ENCODE assay signal across 16 cellular contexts in genomic region chr14:34361504-34362011, GRCh38.
DNase-seq lines count a peak whose midpoint lies in the region; ATAC-seq, FAIRE-seq and TF ChIP-seq lines count a peak whose summit lies in the region.
"Had no signal": no experiment of that assay in that cellular context is flagged by ENCODE, and none has a peak within 500 bp of the region (broad histone marks: within the 10 kb centered on the region; RNA-seq: fewer than 3 reads in every experiment).

No MANE protein-coding gene starts in this region.

- peaks cover 33% of the 10 kb centered on the region for H3K4me1 Mint-ChIP-seq in Calu3 (ENCODE audit: low read depth, unreplicated experiment)

- H3K79me2 ChIP-seq in PC-3 (ENCODE audit: low read length) (no peaks in the 10 kb centered on the region), keratinocyte (ENCODE audit: control insufficient read depth, insufficient read depth, low read length) (no peaks in the 10 kb centered on the region)
- H3K79me2 ChIP-seq: hepatocyte had no signal

- peaks cover 59% of the 10 kb centered on the region for H3K4me1 ChIP-seq in PC-3 (ENCODE audit: insufficient read depth, low read length)
- peaks cover 7 to 61% (median 16%) of the 10 kb centered on the region in 3 donors for H3K4me1 ChIP-seq in esophagus squamous epithelium
- H3K4me1 ChIP-seq in keratinocyte (ENCODE audit: control insufficient read depth, extremely low read depth, insufficient read depth, low read length): peaks cover 41% of the 10 kb centered on the region
- peaks cover 0 to 26% (median 3%) of the 10 kb centered on the region in 6 donors for H3K4me1 ChIP-seq in spleen

- CTCF ChIA-PET in PC-3 (lab: Charles Lee): interaction anchor here (0.6 kb wide), 1 partner anchor 37 kb away, joined by 3 read pairs; no protein-coding TSS in a partner anchor
- CTCF ChIA-PET in Calu3 (lab: Charles Lee): no interaction called here

- H3F3A ChIP-seq in PC-3 (ENCODE audit: low read length, unreplicated experiment): peaks cover 7% of the 10 kb centered on the region

- DNase-seq in PC-3 (peak; percentile 74), esophagus squamous epithelium (lab: John Stamatoyannopoulos, UW) (no peak), keratinocyte (ENCODE audit: low read depth, low spot score) (no peak), spleen (no peak), Calu3 (no peak), HK-2 (ENCODE audit: unreplicated experiment) (no peak)
- DNase-seq: activated CD4-positive, alpha-beta T cell treated with anti-CD3 and anti-CD28 coated beads, Interleukin-2, amount 50 U/mL, for 1 hour; activated T-cell treated with anti-CD3 and anti-CD28 coated beads, Interleukin-2, amount 50 U/mL, for 1 hour; central memory CD4-positive, alpha-beta T cell; left colon; SHP77 treated with DMSO at 0.1 percent for 48 hours had no signal

- BruUV-seq in PC-3 (replicated peaks; lab: Mats Ljungman, UMichigan) (TSS peak; percentile 43), Calu3 (replicated peaks; lab: Mats Ljungman, UMichigan) (no TSS peak)

- peak overlapping the region; percentile 25 for H2AFZ ChIP-seq in PC-3 (ENCODE audit: low read length)
- peak overlapping the region; percentile 36 for H2AFZ ChIP-seq in keratinocyte (ENCODE audit: control insufficient read depth, low read length)
- H2AFZ ChIP-seq: hepatocyte had no signal

- no peaks in the 10 kb centered on the region for H3K9me1 ChIP-seq in keratinocyte (ENCODE audit: control insufficient read depth, extremely low read depth, insufficient read depth, low read length)

- ATAC-seq in PC-3 (peak; percentile 76), GM21381 (IDR thresholded peaks at IDR 0.05; ENCODE audit: unreplicated experiment) (no peak), HG02884 (IDR thresholded peaks at IDR 0.05; ENCODE audit: unreplicated experiment) (no peak)
- ATAC-seq: activated naive CD4-positive, alpha-beta T cell treated with anti-CD3 and anti-CD28 coated beads, Interleukin-2, amount 50 U/mL, for 72 hours; left colon had no signal

- no peaks in the 10 kb centered on the region for H3K36me3 Mint-ChIP-seq in Calu3 (ENCODE audit: insufficient read depth, unreplicated experiment)
- H3K36me3 Mint-ChIP-seq: activated naive CD4-positive, alpha-beta T cell treated with anti-CD3 and anti-CD28 coated beads, Interleukin-2, amount 50 U/mL, for 72 hours had no signal

- no peak overlapping the region for H3K27ac Mint-ChIP-seq in Calu3 (ENCODE audit: unreplicated experiment)
- H3K27ac Mint-ChIP-seq: activated naive CD4-positive, alpha-beta T cell treated with anti-CD3 and anti-CD28 coated beads, Interleukin-2, amount 50 U/mL, for 72 hours had no signal

- POLR2A ChIA-PET in PC-3 (lab: Charles Lee; ENCODE audit: unreplicated experiment): interaction anchor here (0.6 kb wide), 2 partner anchors 136 to 1852 kb away, joined by 3 to 5 read pairs; no protein-coding TSS in a partner anchor

- no peak for TF ChIP-seq CTCF in PC-3 (conservative IDR thresholded peaks at IDR 0.05; ENCODE audit: low read depth, low read length)
- TF ChIP-seq CTCF in esophagus squamous epithelium (IDR thresholded peaks at IDR 0.05): no peak
- TF ChIP-seq CTCF in keratinocyte (optimal IDR thresholded peaks at IDR 0.05 in 1 of 3, IDR thresholded peaks at IDR 0.05 in 1 of 3, conservative IDR thresholded peaks at IDR 0.05 in 1 of 3; ENCODE audit: extremely low read depth in 1 of 3, insufficient read depth in 2 of 3, low read length in 3 of 3): no peak
- TF ChIP-seq CTCF in spleen (IDR thresholded peaks at IDR 0.05 in 8 of 11, conservative IDR thresholded peaks at IDR 0.05 in 3 of 11): no peak
- no peak for TF ChIP-seq CTCF in Calu3 (IDR thresholded peaks at IDR 0.05; ENCODE audit: unreplicated experiment)

- peak overlapping the region; percentile 23 for H3K9ac ChIP-seq in PC-3 (ENCODE audit: low read length)
- no peak overlapping the region for H3K9ac ChIP-seq in keratinocyte (ENCODE audit: control insufficient read depth, extremely low read depth, insufficient read depth, low read length)

- FAIRE-seq in keratinocyte (lab: Jason Lieb, UNC): no peak
- FAIRE-seq: HTR-8/SVneo had no signal

- intact Hi-C loops in PC-3 (cut with micrococcal nuclease) (no loop called here), esophagus squamous epithelium (cut with DNase I) (no loop called here), spleen (cut with DNase I; ENCODE audit: low total_unique reads) (no loop called here), Calu3 (cut with micrococcal nuclease; ENCODE audit: unreplicated experiment) (no loop called here)

- H3K27me3 Mint-ChIP-seq in Calu3 (ENCODE audit: unreplicated experiment): no peaks in the 10 kb centered on the region

- 52 to 88% methylated on average over 2 of the region's 2 CpGs for WGBS in esophagus squamous epithelium, 2 donors
- 75 to 90% (median 86%) methylated on average over 2 of the region's 2 CpGs for WGBS in spleen, 5 donors

- H4K20me1 ChIP-seq in PC-3 (ENCODE audit: low read length) (no peaks in the 10 kb centered on the region), keratinocyte (ENCODE audit: control insufficient read depth, extremely low read depth, insufficient read depth, low read length) (no peaks in the 10 kb centered on the region)

- peak overlapping the region; percentile 96 for H3K27ac ChIP-seq in PC-3 (ENCODE audit: low read length)
- H3K27ac ChIP-seq in esophagus squamous epithelium: peak overlapping the region; percentile 39 to 74 (median 58)
- H3K27ac ChIP-seq in keratinocyte (ENCODE audit: control insufficient read depth, insufficient read depth, low read length): no peak overlapping the region
- H3K27ac ChIP-seq in spleen: peak overlapping the region in 5 of 8 donors; percentile 1 to 52 (median 27)
- H3K27ac ChIP-seq: hepatocyte had no signal

- H3K36me3 ChIP-seq in PC-3 (ENCODE audit: low read depth, low read length) (no peaks in the 10 kb centered on the region), esophagus squamous epithelium (no peaks in the 10 kb centered on the region), keratinocyte (ENCODE audit: control insufficient read depth in 2 of 2, extremely low read depth in 1 of 2, insufficient read depth in 2 of 2, low read length in 2 of 2) (no peaks in the 10 kb centered on the region), spleen (no peaks in the 10 kb centered on the region)

- no peak overlapping the region for H3K4me3 Mint-ChIP-seq in Calu3 (ENCODE audit: low read depth, unreplicated experiment)

- H3K9me3 ChIP-seq in PC-3 (ENCODE audit: low read length): no peaks in the 10 kb centered on the region
- no peaks in the 10 kb centered on the region for H3K9me3 ChIP-seq in esophagus squamous epithelium
- no peaks in the 10 kb centered on the region for H3K9me3 ChIP-seq in keratinocyte (ENCODE audit: control insufficient read depth, low read depth, low read length)
- H3K9me3 ChIP-seq in spleen: no peaks in the 10 kb centered on the region

- TF ChIP-seq POLR2A in esophagus squamous epithelium (IDR thresholded peaks at IDR 0.05) (no peak), spleen (IDR thresholded peaks at IDR 0.05) (no peak)

- H3K27me3 ChIP-seq in PC-3 (ENCODE audit: low read length) (no peaks in the 10 kb centered on the region), esophagus squamous epithelium (no peaks in the 10 kb centered on the region), keratinocyte (ENCODE audit: control insufficient read depth, extremely low read depth, insufficient read depth, low read length) (no peaks in the 10 kb centered on the region), spleen (replicated peaks in 1 of 7) (peaks cover 0 to 8% (median 0%) of the 10 kb centered on the region in 7 donors)
- H3K27me3 ChIP-seq: hepatocyte had no signal

- no peak overlapping the region for H3K4me3 ChIP-seq in PC-3 (ENCODE audit: low read length)
- H3K4me3 ChIP-seq in esophagus squamous epithelium: no peak overlapping the region
- H3K4me3 ChIP-seq in keratinocyte (ENCODE audit: control insufficient read depth in 2 of 3, extremely low read depth in 1 of 3, insufficient read depth in 2 of 3, low read depth in 1 of 3, low read length in 3 of 3): no peak overlapping the region
- H3K4me3 ChIP-seq in spleen: no peak overlapping the region
- H3K4me3 ChIP-seq: hepatocyte had no signal

- H3K4me2 ChIP-seq in PC-3 (ENCODE audit: low read length) (peak overlapping the region; percentile 57), keratinocyte (ENCODE audit: control insufficient read depth, extremely low read depth, insufficient read depth, low read depth, low read length) (no peak overlapping the region)
- H3K4me2 ChIP-seq: hepatocyte had no signal

- dilution Hi-C loops in keratinocyte (cut with MboI; ENCODE audit: extremely low pct_ligation_motif_present, low sequenced_read_pairs): no loop called here

- H3K9me3 Mint-ChIP-seq in Calu3 (ENCODE audit: low read depth, unreplicated experiment): no peaks in the 10 kb centered on the region
- H3K9me3 Mint-ChIP-seq: activated naive CD4-positive, alpha-beta T cell treated with anti-CD3 and anti-CD28 coated beads, Interleukin-2, amount 50 U/mL, for 72 hours had no signal

- no peaks in the 10 kb centered on the region for H3K9me2 ChIP-seq in PC-3 (replicated peaks; ENCODE audit: low read length)
